Comparison of ENCODE assay signal across 1 cellular context in genomic region chr1:43774359-43774758, GRCh38.
TF ChIP-seq lines count a peak whose summit lies in the region.

No MANE protein-coding gene starts in this region.

TF ChIP-seq in HCT116, 20 proteins besides CTCF, POLR2A, EP300 and RAD21 (continued from another document):
- TF ChIP-seq YY1 (IDR thresholded peaks at IDR 0.05; ENCODE audit: extremely low read depth, insufficient replicate concordance, low read depth, low read length) (no peak), JUND (IDR thresholded peaks at IDR 0.05) (peak; percentile 54; the same call in 1 of the 2 replicates), FOSL1 (IDR thresholded peaks at IDR 0.05; ENCODE audit: low read depth) (peak; percentile 44; the same call in 1 of the 2 replicates), EZH2 (IDR thresholded peaks at IDR 0.05) (no peak)
- TF ChIP-seq, protein P1, sequence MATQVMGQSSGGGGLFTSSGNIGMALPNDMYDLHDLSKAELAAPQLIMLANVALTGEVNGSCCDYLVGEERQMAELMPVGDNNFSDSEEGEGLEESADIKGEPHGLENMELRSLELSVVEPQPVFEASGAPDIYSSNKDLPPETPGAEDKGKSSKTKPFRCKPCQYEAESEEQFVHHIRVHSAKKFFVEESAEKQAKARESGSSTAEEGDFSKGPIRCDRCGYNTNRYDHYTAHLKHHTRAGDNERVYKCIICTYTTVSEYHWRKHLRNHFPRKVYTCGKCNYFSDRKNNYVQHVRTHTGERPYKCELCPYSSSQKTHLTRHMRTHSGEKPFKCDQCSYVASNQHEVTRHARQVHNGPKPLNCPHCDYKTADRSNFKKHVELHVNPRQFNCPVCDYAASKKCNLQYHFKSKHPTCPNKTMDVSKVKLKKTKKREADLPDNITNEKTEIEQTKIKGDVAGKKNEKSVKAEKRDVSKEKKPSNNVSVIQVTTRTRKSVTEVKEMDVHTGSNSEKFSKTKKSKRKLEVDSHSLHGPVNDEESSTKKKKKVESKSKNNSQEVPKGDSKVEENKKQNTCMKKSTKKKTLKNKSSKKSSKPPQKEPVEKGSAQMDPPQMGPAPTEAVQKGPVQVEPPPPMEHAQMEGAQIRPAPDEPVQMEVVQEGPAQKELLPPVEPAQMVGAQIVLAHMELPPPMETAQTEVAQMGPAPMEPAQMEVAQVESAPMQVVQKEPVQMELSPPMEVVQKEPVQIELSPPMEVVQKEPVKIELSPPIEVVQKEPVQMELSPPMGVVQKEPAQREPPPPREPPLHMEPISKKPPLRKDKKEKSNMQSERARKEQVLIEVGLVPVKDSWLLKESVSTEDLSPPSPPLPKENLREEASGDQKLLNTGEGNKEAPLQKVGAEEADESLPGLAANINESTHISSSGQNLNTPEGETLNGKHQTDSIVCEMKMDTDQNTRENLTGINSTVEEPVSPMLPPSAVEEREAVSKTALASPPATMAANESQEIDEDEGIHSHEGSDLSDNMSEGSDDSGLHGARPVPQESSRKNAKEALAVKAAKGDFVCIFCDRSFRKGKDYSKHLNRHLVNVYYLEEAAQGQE (IDR thresholded peaks at IDR 0.05; ENCODE audit: low read depth), result no peak
